Comparison of ENCODE assay signal across 8 cellular contexts in genomic region chr16:70065376-70065745, GRCh38. TPM values are rescaled to one million over a fixed set of nuclear protein-coding genes. Genes with fewer than 3 reads are reported as not detected.
DNase-seq lines count a peak whose midpoint lies in the region; ATAC-seq and TF ChIP-seq lines count a peak whose summit lies in the region.
"Not testable (repeated sequence)": the region's sequence is repeated elsewhere in the genome, so short reads cannot be mapped to it uniquely, and the experiment has no call there.

No MANE protein-coding gene starts in this region.

- H3K4me3 Mint-ChIP-seq in MCF 10A (ENCODE audit: unreplicated experiment): peak overlapping the region; percentile 84
- peak overlapping the region; percentile 89 for H3K4me3 Mint-ChIP-seq in neural progenitor cell
- peak overlapping the region; percentile 88 for H3K4me3 Mint-ChIP-seq in type B pancreatic cell

- peak overlapping the region; percentile 64 for H3K27ac ChIP-seq in VCaP
- peak overlapping the region; percentile 49 for H3K27ac ChIP-seq in right cardiac atrium (ENCODE audit: low read length)
- H3K27ac ChIP-seq in neural progenitor cell: not testable (repeated sequence)

- H3K4me2 ChIP-seq in neural progenitor cell: peak overlapping the region; percentile 87

- H3K9me3 Mint-ChIP-seq in MCF 10A (ENCODE audit: unreplicated experiment); neural progenitor cell; type B pancreatic cell: not testable (repeated sequence)

- H2AFZ ChIP-seq in neural progenitor cell (replicated peaks): peak overlapping the region; percentile 92

- H3K36me3 Mint-ChIP-seq in MCF 10A (ENCODE audit: insufficient read depth, unreplicated experiment); neural progenitor cell; type B pancreatic cell: not testable (repeated sequence)

- DNase-seq in H7; MCF 10A (ENCODE audit: unreplicated experiment); neural progenitor cell (ENCODE audit: low spot score); type B pancreatic cell (ENCODE audit: extremely low spot score, unreplicated experiment): not testable (repeated sequence)
- DNase-seq in right cardiac atrium: peak in 1 of 3 donors; percentile 60

- H3K27me3 ChIP-seq in H7 (ENCODE audit: control insufficient read depth, insufficient read depth, low read length); right cardiac atrium (ENCODE audit: control insufficient read depth, insufficient read depth); neural progenitor cell: not testable (repeated sequence)

- H3K36me3 ChIP-seq in H7 (replicated peaks; ENCODE audit: control insufficient read depth, insufficient read depth, low read length); neural progenitor cell: not testable (repeated sequence)

- H3K9ac ChIP-seq in neural progenitor cell: not testable (repeated sequence)

- H3K27ac Mint-ChIP-seq in MCF 10A (ENCODE audit: low read depth, unreplicated experiment) (peak overlapping the region; percentile 57), type B pancreatic cell (peak overlapping the region; percentile 88)
- not testable (repeated sequence) for H3K27ac Mint-ChIP-seq in neural progenitor cell

- not testable (repeated sequence) for H4K20me1 ChIP-seq in neural progenitor cell (ENCODE audit: low read depth)

- TF ChIP-seq CTCF in VCaP (conservative IDR thresholded peaks at IDR 0.05); MCF 10A (IDR thresholded peaks at IDR 0.05; ENCODE audit: unreplicated experiment); neural progenitor cell (IDR thresholded peaks at IDR 0.05); type B pancreatic cell (conservative IDR thresholded peaks at IDR 0.05): not testable (repeated sequence)

- H3K9me3 ChIP-seq in right cardiac atrium (ENCODE audit: control insufficient read depth, low read length); neural progenitor cell (ENCODE audit: low read depth): not testable (repeated sequence)

- BruUV-seq in MCF 10A (replicated peaks; lab: Mats Ljungman, UMichigan): not testable (repeated sequence)

- 0% methylated on average over 33 of the region's 40 CpGs for WGBS in right cardiac atrium

- intact Hi-C loops in MCF 10A (cut with micrococcal nuclease); right cardiac atrium (cut with DNase I): not testable (repeated sequence)

- H3K27me3 Mint-ChIP-seq in MCF 10A (ENCODE audit: insufficient read depth, unreplicated experiment); neural progenitor cell (ENCODE audit: insufficient read depth, low read depth); type B pancreatic cell: not testable (repeated sequence)

- not testable (repeated sequence) for H3K4me1 ChIP-seq in right cardiac atrium (ENCODE audit: control insufficient read depth, insufficient read depth, low read length); neural progenitor cell

- ATAC-seq in GM18502 (IDR thresholded peaks at IDR 0.05; ENCODE audit: poor library complexity, unreplicated experiment): peak; percentile 27
- peak; percentile 31 for ATAC-seq in HG03439 (IDR thresholded peaks at IDR 0.05; ENCODE audit: unreplicated experiment)
- peak; percentile 65 to 71 for ATAC-seq in right cardiac atrium

- POLR2A ChIA-PET in MCF 10A (lab: Yijun Ruan, JAX): interaction anchor here (1.1 kb wide), 1 partner anchor 49 kb away, joined by 4 read pairs; the partner anchor contains the start of gene PDPR

- H3K4me3 ChIP-seq in H7 (ENCODE audit: insufficient read depth, low read depth, low read length) (peak overlapping the region; percentile 59), right cardiac atrium (ENCODE audit: low read length) (peak overlapping the region; percentile 36), neural progenitor cell (peak overlapping the region; percentile 69)

- CTCF ChIA-PET in MCF 10A (lab: Yijun Ruan, JAX): not testable (repeated sequence)

- H3K79me2 ChIP-seq in neural progenitor cell (ENCODE audit: low read depth): peaks cover 38% of the 10 kb centered on the region

- not testable (repeated sequence) for H3K4me1 Mint-ChIP-seq in MCF 10A (ENCODE audit: insufficient read depth, unreplicated experiment); neural progenitor cell
- peaks cover 17% of the 10 kb centered on the region for H3K4me1 Mint-ChIP-seq in type B pancreatic cell (ENCODE audit: unreplicated experiment)

- not testable (repeated sequence) for H3F3A ChIP-seq in neural progenitor cell (ENCODE audit: low read depth)

RNA-seq across cellular contexts. Expression of gene PDPR, which starts 48.8 kb away (rescaled TPM):
- total RNA-seq in H7 (2014; rRNA removed; shearing (Covaris generic)): 11.8 and 14.9 TPM in 2 replicates
- 18.8 and 25.6 TPM in 2 replicates for total RNA-seq in MCF 10A (2022)
- total RNA-seq in right cardiac atrium: 10 to 100 TPM; 20.2 to 36.3 (median 26.4) TPM
- polyA plus RNA-seq in right cardiac atrium: 8.4 TPM
- total RNA-seq in neural progenitor cell (ENCODE audit: low replicate concordance): 19.5 and 25.2 TPM in 2 replicates
- total RNA-seq in type B pancreatic cell (ENCODE audit: low replicate concordance): 15.3 and 29.9 TPM in 2 replicates
